Comparison of ENCODE assay signal across 11 cellular contexts in the genomic region with DNA sequence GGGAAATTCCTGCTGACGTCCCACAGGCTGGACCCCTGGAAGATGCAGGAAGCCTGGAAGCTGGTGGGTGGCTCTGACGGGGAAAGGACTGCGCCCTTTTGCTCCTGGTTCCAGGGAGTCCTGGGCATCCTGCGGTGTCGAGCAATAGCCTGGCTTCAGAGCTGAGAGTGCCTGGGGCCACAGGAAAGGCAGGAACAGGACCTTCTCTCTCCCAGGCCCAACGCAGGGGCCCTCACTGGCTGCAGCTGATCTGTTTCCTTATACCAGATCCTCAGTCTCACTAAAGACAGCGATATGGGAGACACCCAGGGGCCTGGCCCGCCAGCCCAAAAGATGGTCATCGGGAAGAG. TPM values are rescaled to one million over a fixed set of nuclear protein-coding genes. Genes with fewer than 3 reads are reported as not detected.
DNase-seq lines count a peak whose midpoint lies in the region; ATAC-seq and TF ChIP-seq lines count a peak whose summit lies in the region.
"Had no signal": no experiment of that assay in that cellular context is flagged by ENCODE, and none has a peak within 500 bp of the region (broad histone marks: within the 10 kb centered on the region; RNA-seq: fewer than 3 reads in every experiment).

No MANE protein-coding gene starts in this region.

- no peaks in the 10 kb centered on the region for H3K27me3 Mint-ChIP-seq in activated T-cell treated with anti-CD3 and anti-CD28 coated beads, Interleukin-2, amount 50 U/mL, for 24 hours
- H3K27me3 Mint-ChIP-seq in activated T-cell treated with anti-CD3 and anti-CD28 coated beads, Interleukin-2, amount 50 U/mL, for 4 hours (ENCODE audit: low read depth) = no peaks in the 10 kb centered on the region

- no peaks in the 10 kb centered on the region for H3K9me2 ChIP-seq in hepatocyte (replicated peaks; ENCODE audit: insufficient read depth)

- peaks cover 29% of the 10 kb centered on the region for H4K20me1 ChIP-seq in hepatocyte (ENCODE audit: insufficient read depth, poor library complexity, severe bottlenecking)

- H2AFZ ChIP-seq in hepatocyte = no peak overlapping the region

- H3K4me3 ChIP-seq in RWPE2 (ENCODE audit: severe bottlenecking) (no peak overlapping the region), hepatocyte (no peak overlapping the region), thymus (ENCODE audit: low read length) (no peak overlapping the region), testis (peak overlapping the region in 1 of 2 donors; percentile 81)

- intact Hi-C loops in testis (cut with DNase I; ENCODE audit: low total_unique reads) = no loop called here

- no peak for DNase-seq in activated T-cell treated with anti-CD3 and anti-CD28 coated beads, Interleukin-2, amount 50 U/mL, for 24 hours
- DNase-seq in activated T-cell treated with anti-CD3 and anti-CD28 coated beads, Interleukin-2, amount 50 U/mL, for 4 hours = no peak
- DNase-seq in RWPE2 (ENCODE audit: low spot score) (no peak), hepatocyte (ENCODE audit: low spot score) (no peak), ecto neural progenitor cell (ENCODE audit: low spot score) (no peak), testis (no peak), GF-D8 (lab: John Stamatoyannopoulos, UW) (no peak)
- DNase-seq: foreskin melanocyte, NCI-H1105 treated with DMSO at 0.1 percent for 48 hours had no signal

- H3K27ac ChIP-seq in RWPE2 (ENCODE audit: poor library complexity, severe bottlenecking) (peak overlapping the region; percentile 84), hepatocyte (peak overlapping the region; percentile 97), thymus (ENCODE audit: low read depth) (peak overlapping the region; percentile 97), testis (peak overlapping the region in 1 of 2 donors; percentile 79)

- peaks cover 51% of the 10 kb centered on the region for H3K4me1 Mint-ChIP-seq in activated T-cell treated with anti-CD3 and anti-CD28 coated beads, Interleukin-2, amount 50 U/mL, for 24 hours (ENCODE audit: low read depth)
- peaks cover 44% of the 10 kb centered on the region for H3K4me1 Mint-ChIP-seq in activated T-cell treated with anti-CD3 and anti-CD28 coated beads, Interleukin-2, amount 50 U/mL, for 4 hours (ENCODE audit: low read depth)

- H3K4me3 Mint-ChIP-seq in activated T-cell treated with anti-CD3 and anti-CD28 coated beads, Interleukin-2, amount 50 U/mL, for 24 hours = peak overlapping the region; percentile 78
- no peak overlapping the region for H3K4me3 Mint-ChIP-seq in activated T-cell treated with anti-CD3 and anti-CD28 coated beads, Interleukin-2, amount 50 U/mL, for 4 hours

- no peaks in the 10 kb centered on the region for H3K9me3 Mint-ChIP-seq in activated T-cell treated with anti-CD3 and anti-CD28 coated beads, Interleukin-2, amount 50 U/mL, for 24 hours
- no peaks in the 10 kb centered on the region for H3K9me3 Mint-ChIP-seq in activated T-cell treated with anti-CD3 and anti-CD28 coated beads, Interleukin-2, amount 50 U/mL, for 4 hours

- ATAC-seq in activated T-cell treated with anti-CD3 and anti-CD28 coated beads, Interleukin-2, amount 50 U/mL, for 4 hours = no peak
- no peak for ATAC-seq in RWPE2 (ENCODE audit: low read depth)

- peak overlapping the region; percentile 93 for H3K27ac Mint-ChIP-seq in activated T-cell treated with anti-CD3 and anti-CD28 coated beads, Interleukin-2, amount 50 U/mL, for 24 hours

- H3K4me1 ChIP-seq in RWPE2 (ENCODE audit: insufficient read depth, poor library complexity, severe bottlenecking) = peaks cover 32% of the 10 kb centered on the region
- H3K4me1 ChIP-seq in hepatocyte (ENCODE audit: insufficient read depth) = peaks cover 43% of the 10 kb centered on the region
- peaks cover 22% of the 10 kb centered on the region for H3K4me1 ChIP-seq in thymus (ENCODE audit: control insufficient read depth, insufficient read depth, low read length)
- peaks cover 20% of the 10 kb centered on the region for H3K4me1 ChIP-seq in testis

- H3K79me2 ChIP-seq in hepatocyte = peaks cover 23% of the 10 kb centered on the region

- 91% methylated on average over 8 of the region's 9 CpGs for WGBS in hepatocyte (ENCODE audit: low lambda C conversion rate, missing lambda C conversion rate)
- WGBS in thymus = 96% methylated on average over 9 of the region's 9 CpGs
- WGBS in testis, 2 donors = 79 to 85% methylated on average over 4 to 9 of the region's 9 CpGs

- TF ChIP-seq POLR2A in testis (IDR thresholded peaks at IDR 0.05) = no peak

- no peak overlapping the region for H3K4me2 ChIP-seq in hepatocyte

- peaks cover 93% of the 10 kb centered on the region for H3K36me3 Mint-ChIP-seq in activated T-cell treated with anti-CD3 and anti-CD28 coated beads, Interleukin-2, amount 50 U/mL, for 24 hours (ENCODE audit: low read depth)
- peaks cover 36% of the 10 kb centered on the region for H3K36me3 Mint-ChIP-seq in activated T-cell treated with anti-CD3 and anti-CD28 coated beads, Interleukin-2, amount 50 U/mL, for 4 hours (ENCODE audit: insufficient read depth)

- no peaks in the 10 kb centered on the region for H3K27me3 ChIP-seq in RWPE2 (ENCODE audit: insufficient read depth, poor library complexity, severe bottlenecking)
- H3K27me3 ChIP-seq in hepatocyte = no peaks in the 10 kb centered on the region
- H3K27me3 ChIP-seq in thymus (ENCODE audit: control insufficient read depth, insufficient read depth) = no peaks in the 10 kb centered on the region
- H3K27me3 ChIP-seq in testis = no peaks in the 10 kb centered on the region
- H3K27me3 ChIP-seq: cardiac muscle cell had no signal

- H3K9me3 ChIP-seq in RWPE2 (ENCODE audit: severe bottlenecking) = no peaks in the 10 kb centered on the region
- no peaks in the 10 kb centered on the region for H3K9me3 ChIP-seq in hepatocyte (ENCODE audit: low read depth)
- no peaks in the 10 kb centered on the region for H3K9me3 ChIP-seq in thymus (ENCODE audit: control insufficient read depth)
- no peaks in the 10 kb centered on the region for H3K9me3 ChIP-seq in testis

- H3K36me3 ChIP-seq in RWPE2 (ENCODE audit: low read depth) (peaks cover 57% of the 10 kb centered on the region), hepatocyte (replicated peaks; ENCODE audit: insufficient read depth, low read depth) (no peaks in the 10 kb centered on the region), thymus (ENCODE audit: control insufficient read depth, insufficient read depth) (peaks cover 54% of the 10 kb centered on the region), testis (ENCODE audit: low read depth, missing control alignments) (no peaks in the 10 kb centered on the region)

- TF ChIP-seq CTCF in RWPE2 (IDR thresholded peaks at IDR 0.05; ENCODE audit: poor library complexity, severe bottlenecking) (no peak), hepatocyte (IDR thresholded peaks at IDR 0.05; ENCODE audit: poor library complexity) (no peak), testis (IDR thresholded peaks at IDR 0.05) (no peak)

RNA-seq across cellular contexts. Expression of a gene that starts 1.4 kb away (rescaled TPM):
- 1 to 10 TPM; 2.6 to 3.8 (median 3.7) TPM for total RNA-seq in activated T-cell treated with anti-CD3 and anti-CD28 coated beads, Interleukin-2, amount 50 U/mL, for 4 hours
- total RNA-seq in hepatocyte (2.0 and 5.2 TPM in 2 replicates), testis (10 to 100 TPM; 18.0 to 18.3 TPM)
- polyA plus RNA-seq in hepatocyte (5.7 and 8.1 TPM in 2 replicates), thymus (14.9 TPM), testis (ENCODE audit: insufficient read depth, low read depth, low replicate concordance) (55.4 TPM)

RNA-seq across cellular contexts. Expression of a gene that starts 6.5 kb away (rescaled TPM):
- total RNA-seq in activated T-cell treated with anti-CD3 and anti-CD28 coated beads, Interleukin-2, amount 50 U/mL, for 4 hours = 1,000 to 10,000 TPM; 4,231 to 4,415 (median 4,409) TPM
- total RNA-seq in hepatocyte = 3,293 and 3,728 TPM in 2 replicates
- 1,497 and 1,517 TPM in 2 replicates for polyA plus RNA-seq in hepatocyte
- polyA plus RNA-seq in thymus = 5,710 TPM
- 1,000 to 10,000 TPM in 1 of 2 donors, 100 to 1,000 TPM in 1; 685 to 1,953 TPM for total RNA-seq in testis
- polyA plus RNA-seq in testis (ENCODE audit: insufficient read depth, low read depth, low replicate concordance) = 2,185 TPM

RNA-seq across cellular contexts. Expression of a gene that starts 6.7 kb away (rescaled TPM):
- 10 to 100 TPM; 51.2 to 65.4 (median 63.5) TPM for total RNA-seq in activated T-cell treated with anti-CD3 and anti-CD28 coated beads, Interleukin-2, amount 50 U/mL, for 4 hours
- total RNA-seq in hepatocyte (28.8 and 43.2 TPM in 2 replicates), testis (10 to 100 TPM; 71.0 to 85.0 TPM)
- polyA plus RNA-seq in hepatocyte (42.5 and 48.3 TPM in 2 replicates), thymus (59.0 TPM), testis (ENCODE audit: insufficient read depth, low read depth, low replicate concordance) (87.1 TPM)

RNA-seq across cellular contexts. Expression of a gene that starts 10.7 kb away (rescaled TPM):
- 100 to 1,000 TPM; 188 to 198 (median 197) TPM for total RNA-seq in activated T-cell treated with anti-CD3 and anti-CD28 coated beads, Interleukin-2, amount 50 U/mL, for 4 hours
- total RNA-seq in hepatocyte (46.6 and 51.1 TPM in 2 replicates), testis (10 to 100 TPM; 63.2 to 71.2 TPM)
- polyA plus RNA-seq in hepatocyte (70.1 and 84.2 TPM in 2 replicates), thymus (68.6 TPM), testis (ENCODE audit: insufficient read depth, low read depth, low replicate concordance) (61.6 TPM)

RNA-seq across cellular contexts. Expression of a gene that starts 11.0 kb away (rescaled TPM):
- total RNA-seq in activated T-cell treated with anti-CD3 and anti-CD28 coated beads, Interleukin-2, amount 50 U/mL, for 4 hours = 100 to 1,000 TPM; 153 to 157 (median 153) TPM
- total RNA-seq in hepatocyte (43.9 and 52.7 TPM in 2 replicates), testis (10 to 100 TPM; 45.5 to 56.2 TPM)
- polyA plus RNA-seq in hepatocyte (19.5 and 27.2 TPM in 2 replicates), thymus (171 TPM), testis (ENCODE audit: insufficient read depth, low read depth, low replicate concordance) (123 TPM)
